1 cellular context compared by ENCODE assay signal in genomic region chr13:38346764-38347163, GRCh38.
TF ChIP-seq lines count a peak whose summit lies in the region.

No MANE protein-coding gene starts in this region.

TF ChIP-seq in H1, 55 proteins besides CTCF, POLR2A, EP300 and RAD21:
- TF ChIP-seq CHD7 (IDR thresholded peaks at IDR 0.05; ENCODE audit: insufficient replicate concordance, low read length) (peak; percentile 65), SP1 (IDR thresholded peaks at IDR 0.05; ENCODE audit: low read depth, low read length) (no peak)
